In the genomic region with DNA sequence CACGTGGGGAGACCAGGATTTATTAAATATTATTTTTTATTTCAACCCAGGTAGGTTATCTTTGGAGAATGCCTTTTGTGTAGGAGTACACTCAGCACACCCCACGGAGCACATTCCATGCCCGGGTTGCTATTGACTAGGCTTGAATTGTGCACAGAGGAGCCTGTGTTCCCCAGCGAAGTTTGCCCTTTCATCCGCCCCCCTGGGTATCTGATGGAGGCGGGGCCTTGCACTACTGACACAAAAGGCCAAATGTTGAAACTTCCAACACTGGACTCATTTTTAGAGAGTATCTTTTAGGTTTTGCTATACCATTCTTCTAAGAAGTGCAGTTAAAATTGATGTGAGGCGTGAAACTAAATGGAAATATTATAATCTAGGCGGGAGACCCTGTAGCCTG, we compare ENCODE assay signal across 20 cellular contexts. TPM values are rescaled to one million over a fixed set of nuclear protein-coding genes. Genes with fewer than 3 reads are reported as not detected.
DNase-seq lines count a peak whose midpoint lies in the region; ATAC-seq and TF ChIP-seq lines count a peak whose summit lies in the region.
"Had no signal": no experiment of that assay in that cellular context is flagged by ENCODE, and none has a peak within 500 bp of the region (broad histone marks: within the 10 kb centered on the region; RNA-seq: fewer than 3 reads in every experiment).

No MANE protein-coding gene starts in this region.

- peaks cover 45% of the 10 kb centered on the region for H3K4me1 ChIP-seq in left ventricle myocardium inferior

- intact Hi-C loops in left ventricle myocardium inferior (cut with micrococcal nuclease), result no loop called here

- no peak for ATAC-seq in HG03139 (IDR thresholded peaks at IDR 0.05; ENCODE audit: unreplicated experiment)
- ATAC-seq: left colon had no signal

- DNase-seq in anterior cingulate cortex (lab: John Stamatoyannopoulos, UW) (peak in 47 of 58 donors; percentile 1 to 85 (median 52)), left ventricle myocardium inferior (peak; percentile 31), neural crest cell (ENCODE audit: low read depth, low spot score) (peak; percentile 47), DMS153 treated with DMSO at 0.1 percent for 48 hours (lab: John Stamatoyannopoulos, UW; ENCODE audit: unreplicated experiment) (no peak), RKO (ENCODE audit: low spot score) (no peak)
- no peak for DNase-seq in activated CD8-positive, alpha-beta memory T cell treated with anti-CD3 and anti-CD28 coated beads for 24 hours
- DNase-seq: activated CD4-positive, alpha-beta T cell treated with anti-CD3 and anti-CD28 coated beads for 48 hours; erythroblast; left colon; NCI-H1417 treated with DMSO at 0.1 percent for 48 hours; NCI-H226; NK-92 treated with Interleukin-12 subunit alpha and Interleukin-12 subunit beta, amount 100 ng/mL, for 24 hours; T-helper 9 cell had no signal

- H3K27ac ChIP-seq in left ventricle myocardium inferior (replicated peaks) (peak overlapping the region; percentile 89), temporal lobe (ENCODE audit: low read depth, low read length) (peak overlapping the region; percentile 96)
- H3K27ac ChIP-seq: KMS-11 had no signal

- no peaks in the 10 kb centered on the region for H3K9me3 Mint-ChIP-seq in neural crest cell
- H3K9me3 Mint-ChIP-seq: CD14-positive monocyte; nephron; stimulated activated naive CD8-positive, alpha-beta T cell treated with anti-CD3 and anti-CD28 coated beads, Interleukin-15, Interleukin-2, amounts not matched to agents 100 ng/mL and 50 ng/mL, for 24 hours had no signal

- H3K4me3 Mint-ChIP-seq in neural crest cell, result peak overlapping the region; percentile 56
- H3K4me3 Mint-ChIP-seq: CD14-positive monocyte; nephron; stimulated activated naive CD8-positive, alpha-beta T cell treated with anti-CD3 and anti-CD28 coated beads, Interleukin-15, Interleukin-2, amounts not matched to agents 100 ng/mL and 50 ng/mL, for 24 hours had no signal

- no peak overlapping the region for H3K4me3 ChIP-seq in left ventricle myocardium inferior
- H3K4me3 ChIP-seq: smooth muscle cell had no signal

- no peak for TF ChIP-seq CTCF in left ventricle myocardium inferior (IDR thresholded peaks at IDR 0.05; ENCODE audit: borderline replicate concordance)
- TF ChIP-seq CTCF in neural crest cell (conservative IDR thresholded peaks at IDR 0.05), result no peak

- peaks cover 51% of the 10 kb centered on the region for H3K4me1 Mint-ChIP-seq in neural crest cell
- H3K4me1 Mint-ChIP-seq: nephron had no signal

- H3K27me3 ChIP-seq in left ventricle myocardium inferior (ENCODE audit: low read depth), result no peaks in the 10 kb centered on the region

- no peaks in the 10 kb centered on the region for H3K36me3 Mint-ChIP-seq in neural crest cell (ENCODE audit: low read depth)
- H3K36me3 Mint-ChIP-seq: CD14-positive monocyte had no signal

- no peaks in the 10 kb centered on the region for H3K36me3 ChIP-seq in left ventricle myocardium inferior

- H3K27me3 Mint-ChIP-seq in neural crest cell (ENCODE audit: low read depth), result no peaks in the 10 kb centered on the region
- H3K27me3 Mint-ChIP-seq: stimulated activated naive CD8-positive, alpha-beta T cell treated with anti-CD3 and anti-CD28 coated beads, Interleukin-15, Interleukin-2, amounts not matched to agents 100 ng/mL and 50 ng/mL, for 24 hours had no signal

- H3K9me3 ChIP-seq in left ventricle myocardium inferior (replicated peaks), result no peaks in the 10 kb centered on the region

- H3K27ac Mint-ChIP-seq in neural crest cell (ENCODE audit: unreplicated experiment), result peak overlapping the region; percentile 46
- H3K27ac Mint-ChIP-seq: CD14-positive monocyte; nephron; stimulated activated naive CD8-positive, alpha-beta T cell treated with anti-CD3 and anti-CD28 coated beads, Interleukin-15, Interleukin-2, amounts not matched to agents 100 ng/mL and 50 ng/mL, for 24 hours had no signal

RNA-seq across cellular contexts. Expression of a gene that starts 39.3 kb away (rescaled TPM):
- 55.5 TPM for total RNA-seq in left ventricle myocardium inferior
- 99.9 and 105 TPM in 2 replicates for total RNA-seq in neural crest cell
- total RNA-seq in temporal lobe, result 80.4 TPM

Comparison
In these comparisons a context has a peak if more than half of its experiments do, and no peak if none do; other contexts are left out.
1. DNase-seq: peak in anterior cingulate cortex (47 of 58), left ventricle myocardium inferior (single experiment) and neural crest cell (single experiment); none in activated CD8-positive, alpha-beta memory T cell treated with anti-CD3 and anti-CD28 coated beads for 24 hours (single experiment), DMS153 treated with DMSO at 0.1 percent for 48 hours (single experiment) and RKO (single experiment).